Comparison of ENCODE assay signal across 1 cellular context in the genomic region with DNA sequence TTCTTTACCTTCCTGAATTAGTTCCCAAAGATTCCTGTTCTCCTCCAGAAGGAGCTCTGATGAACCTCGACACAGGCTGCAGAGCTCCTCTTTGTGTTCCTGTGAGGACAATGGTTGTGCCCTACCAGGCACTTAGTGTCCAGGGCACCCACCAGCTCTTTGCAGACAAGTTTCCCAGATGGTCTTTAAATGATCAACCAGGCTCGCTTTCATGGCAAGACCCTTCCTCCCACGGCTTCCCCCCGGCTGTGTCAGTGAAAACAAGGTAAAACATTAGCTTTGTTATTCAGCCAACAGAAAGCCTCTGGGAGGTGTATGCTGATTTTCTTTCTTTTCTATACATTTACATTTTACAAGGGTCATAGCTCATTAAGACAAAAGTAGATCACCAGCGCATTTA.
TF ChIP-seq lines count a peak whose summit lies in the region.

No MANE protein-coding gene starts in this region.

TF ChIP-seq in WTC11, 78 proteins besides CTCF, POLR2A, EP300 and RAD21:
- TF ChIP-seq, protein P1, sequence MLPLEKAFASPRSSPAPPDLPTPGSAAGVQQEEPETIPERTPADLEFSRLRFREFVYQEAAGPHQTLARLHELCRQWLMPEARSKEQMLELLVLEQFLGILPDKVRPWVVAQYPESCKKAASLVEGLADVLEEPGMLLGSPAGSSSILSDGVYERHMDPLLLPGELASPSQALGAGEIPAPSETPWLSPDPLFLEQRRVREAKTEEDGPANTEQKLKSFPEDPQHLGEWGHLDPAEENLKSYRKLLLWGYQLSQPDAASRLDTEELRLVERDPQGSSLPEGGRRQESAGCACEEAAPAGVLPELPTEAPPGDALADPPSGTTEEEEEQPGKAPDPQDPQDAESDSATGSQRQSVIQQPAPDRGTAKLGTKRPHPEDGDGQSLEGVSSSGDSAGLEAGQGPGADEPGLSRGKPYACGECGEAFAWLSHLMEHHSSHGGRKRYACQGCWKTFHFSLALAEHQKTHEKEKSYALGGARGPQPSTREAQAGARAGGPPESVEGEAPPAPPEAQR (CRISPR knock-in tag; IDR thresholded peaks at IDR 0.05), result peak; percentile 67; the same call in 1 of the 2 replicates
- TF ChIP-seq SP1 (CRISPR knock-in tag; conservative IDR thresholded peaks at IDR 0.05) (peak; percentile 51; the same call in 1 of the 2 replicates), ATF1 (CRISPR knock-in tag; IDR thresholded peaks at IDR 0.05) (no peak), JUN (CRISPR knock-in tag; IDR thresholded peaks at IDR 0.05) (no peak), JAZF1 (CRISPR knock-in tag; IDR thresholded peaks at IDR 0.05) (no peak), ZNF219 (CRISPR knock-in tag; IDR thresholded peaks at IDR 0.05; ENCODE audit: borderline replicate concordance) (no peak), NFATC4 (CRISPR knock-in tag; IDR thresholded peaks at IDR 0.05) (no peak), FOXK1 (CRISPR knock-in tag; IDR thresholded peaks at IDR 0.05) (0 out of 2 replicates have a peak, but pooled peaks have one; percentile 62), KAT7 (CRISPR knock-in tag; IDR thresholded peaks at IDR 0.05; ENCODE audit: borderline replicate concordance) (no peak), SMAD3 (CRISPR knock-in tag; IDR thresholded peaks at IDR 0.05; ENCODE audit: borderline replicate concordance) (no peak), CREM (CRISPR knock-in tag; IDR thresholded peaks at IDR 0.05) (0 out of 2 replicates have a peak, but pooled peaks have one; percentile 44), ETV6 (CRISPR knock-in tag; IDR thresholded peaks at IDR 0.05) (peak; percentile 56), ZNF423 (CRISPR knock-in tag; IDR thresholded peaks at IDR 0.05) (peak; percentile 91), SOX15 (CRISPR knock-in tag; IDR thresholded peaks at IDR 0.05) (no peak), ZBTB21 (CRISPR knock-in tag; IDR thresholded peaks at IDR 0.05; ENCODE audit: borderline replicate concordance) (no peak), GTF2I (CRISPR knock-in tag; conservative IDR thresholded peaks at IDR 0.05) (no peak), NR2C2 (CRISPR knock-in tag; IDR thresholded peaks at IDR 0.05) (no peak), RELA (CRISPR knock-in tag; IDR thresholded peaks at IDR 0.05; ENCODE audit: borderline replicate concordance) (no peak)
- TF ChIP-seq, protein P2, sequence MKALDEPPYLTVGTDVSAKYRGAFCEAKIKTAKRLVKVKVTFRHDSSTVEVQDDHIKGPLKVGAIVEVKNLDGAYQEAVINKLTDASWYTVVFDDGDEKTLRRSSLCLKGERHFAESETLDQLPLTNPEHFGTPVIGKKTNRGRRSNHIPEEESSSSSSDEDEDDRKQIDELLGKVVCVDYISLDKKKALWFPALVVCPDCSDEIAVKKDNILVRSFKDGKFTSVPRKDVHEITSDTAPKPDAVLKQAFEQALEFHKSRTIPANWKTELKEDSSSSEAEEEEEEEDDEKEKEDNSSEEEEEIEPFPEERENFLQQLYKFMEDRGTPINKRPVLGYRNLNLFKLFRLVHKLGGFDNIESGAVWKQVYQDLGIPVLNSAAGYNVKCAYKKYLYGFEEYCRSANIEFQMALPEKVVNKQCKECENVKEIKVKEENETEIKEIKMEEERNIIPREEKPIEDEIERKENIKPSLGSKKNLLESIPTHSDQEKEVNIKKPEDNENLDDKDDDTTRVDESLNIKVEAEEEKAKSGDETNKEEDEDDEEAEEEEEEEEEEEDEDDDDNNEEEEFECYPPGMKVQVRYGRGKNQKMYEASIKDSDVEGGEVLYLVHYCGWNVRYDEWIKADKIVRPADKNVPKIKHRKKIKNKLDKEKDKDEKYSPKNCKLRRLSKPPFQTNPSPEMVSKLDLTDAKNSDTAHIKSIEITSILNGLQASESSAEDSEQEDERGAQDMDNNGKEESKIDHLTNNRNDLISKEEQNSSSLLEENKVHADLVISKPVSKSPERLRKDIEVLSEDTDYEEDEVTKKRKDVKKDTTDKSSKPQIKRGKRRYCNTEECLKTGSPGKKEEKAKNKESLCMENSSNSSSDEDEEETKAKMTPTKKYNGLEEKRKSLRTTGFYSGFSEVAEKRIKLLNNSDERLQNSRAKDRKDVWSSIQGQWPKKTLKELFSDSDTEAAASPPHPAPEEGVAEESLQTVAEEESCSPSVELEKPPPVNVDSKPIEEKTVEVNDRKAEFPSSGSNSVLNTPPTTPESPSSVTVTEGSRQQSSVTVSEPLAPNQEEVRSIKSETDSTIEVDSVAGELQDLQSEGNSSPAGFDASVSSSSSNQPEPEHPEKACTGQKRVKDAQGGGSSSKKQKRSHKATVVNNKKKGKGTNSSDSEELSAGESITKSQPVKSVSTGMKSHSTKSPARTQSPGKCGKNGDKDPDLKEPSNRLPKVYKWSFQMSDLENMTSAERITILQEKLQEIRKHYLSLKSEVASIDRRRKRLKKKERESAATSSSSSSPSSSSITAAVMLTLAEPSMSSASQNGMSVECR (CRISPR knock-in tag; IDR thresholded peaks at IDR 0.05; ENCODE audit: borderline replicate concordance), result no peak
- TF ChIP-seq, protein P3, sequence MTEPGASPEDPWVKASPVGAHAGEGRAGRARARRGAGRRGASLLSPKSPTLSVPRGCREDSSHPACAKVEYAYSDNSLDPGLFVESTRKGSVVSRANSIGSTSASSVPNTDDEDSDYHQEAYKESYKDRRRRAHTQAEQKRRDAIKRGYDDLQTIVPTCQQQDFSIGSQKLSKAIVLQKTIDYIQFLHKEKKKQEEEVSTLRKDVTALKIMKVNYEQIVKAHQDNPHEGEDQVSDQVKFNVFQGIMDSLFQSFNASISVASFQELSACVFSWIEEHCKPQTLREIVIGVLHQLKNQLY (CRISPR knock-in tag; IDR thresholded peaks at IDR 0.05), result no peak
- TF ChIP-seq, protein P4, sequence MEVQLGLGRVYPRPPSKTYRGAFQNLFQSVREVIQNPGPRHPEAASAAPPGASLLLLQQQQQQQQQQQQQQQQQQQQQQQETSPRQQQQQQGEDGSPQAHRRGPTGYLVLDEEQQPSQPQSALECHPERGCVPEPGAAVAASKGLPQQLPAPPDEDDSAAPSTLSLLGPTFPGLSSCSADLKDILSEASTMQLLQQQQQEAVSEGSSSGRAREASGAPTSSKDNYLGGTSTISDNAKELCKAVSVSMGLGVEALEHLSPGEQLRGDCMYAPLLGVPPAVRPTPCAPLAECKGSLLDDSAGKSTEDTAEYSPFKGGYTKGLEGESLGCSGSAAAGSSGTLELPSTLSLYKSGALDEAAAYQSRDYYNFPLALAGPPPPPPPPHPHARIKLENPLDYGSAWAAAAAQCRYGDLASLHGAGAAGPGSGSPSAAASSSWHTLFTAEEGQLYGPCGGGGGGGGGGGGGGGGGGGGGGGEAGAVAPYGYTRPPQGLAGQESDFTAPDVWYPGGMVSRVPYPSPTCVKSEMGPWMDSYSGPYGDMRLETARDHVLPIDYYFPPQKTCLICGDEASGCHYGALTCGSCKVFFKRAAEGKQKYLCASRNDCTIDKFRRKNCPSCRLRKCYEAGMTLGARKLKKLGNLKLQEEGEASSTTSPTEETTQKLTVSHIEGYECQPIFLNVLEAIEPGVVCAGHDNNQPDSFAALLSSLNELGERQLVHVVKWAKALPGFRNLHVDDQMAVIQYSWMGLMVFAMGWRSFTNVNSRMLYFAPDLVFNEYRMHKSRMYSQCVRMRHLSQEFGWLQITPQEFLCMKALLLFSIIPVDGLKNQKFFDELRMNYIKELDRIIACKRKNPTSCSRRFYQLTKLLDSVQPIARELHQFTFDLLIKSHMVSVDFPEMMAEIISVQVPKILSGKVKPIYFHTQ (CRISPR knock-in tag; IDR thresholded peaks at IDR 0.05), result no peak
- TF ChIP-seq, protein P5, sequence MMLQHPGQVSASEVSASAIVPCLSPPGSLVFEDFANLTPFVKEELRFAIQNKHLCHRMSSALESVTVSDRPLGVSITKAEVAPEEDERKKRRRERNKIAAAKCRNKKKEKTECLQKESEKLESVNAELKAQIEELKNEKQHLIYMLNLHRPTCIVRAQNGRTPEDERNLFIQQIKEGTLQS (CRISPR knock-in tag; conservative IDR thresholded peaks at IDR 0.05), result no peak
- TF ChIP-seq, protein P6, sequence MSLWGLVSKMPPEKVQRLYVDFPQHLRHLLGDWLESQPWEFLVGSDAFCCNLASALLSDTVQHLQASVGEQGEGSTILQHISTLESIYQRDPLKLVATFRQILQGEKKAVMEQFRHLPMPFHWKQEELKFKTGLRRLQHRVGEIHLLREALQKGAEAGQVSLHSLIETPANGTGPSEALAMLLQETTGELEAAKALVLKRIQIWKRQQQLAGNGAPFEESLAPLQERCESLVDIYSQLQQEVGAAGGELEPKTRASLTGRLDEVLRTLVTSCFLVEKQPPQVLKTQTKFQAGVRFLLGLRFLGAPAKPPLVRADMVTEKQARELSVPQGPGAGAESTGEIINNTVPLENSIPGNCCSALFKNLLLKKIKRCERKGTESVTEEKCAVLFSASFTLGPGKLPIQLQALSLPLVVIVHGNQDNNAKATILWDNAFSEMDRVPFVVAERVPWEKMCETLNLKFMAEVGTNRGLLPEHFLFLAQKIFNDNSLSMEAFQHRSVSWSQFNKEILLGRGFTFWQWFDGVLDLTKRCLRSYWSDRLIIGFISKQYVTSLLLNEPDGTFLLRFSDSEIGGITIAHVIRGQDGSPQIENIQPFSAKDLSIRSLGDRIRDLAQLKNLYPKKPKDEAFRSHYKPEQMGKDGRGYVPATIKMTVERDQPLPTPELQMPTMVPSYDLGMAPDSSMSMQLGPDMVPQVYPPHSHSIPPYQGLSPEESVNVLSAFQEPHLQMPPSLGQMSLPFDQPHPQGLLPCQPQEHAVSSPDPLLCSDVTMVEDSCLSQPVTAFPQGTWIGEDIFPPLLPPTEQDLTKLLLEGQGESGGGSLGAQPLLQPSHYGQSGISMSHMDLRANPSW (CRISPR knock-in tag; conservative IDR thresholded peaks at IDR 0.05; ENCODE audit: low read depth), result no peak
- TF ChIP-seq, protein P7, sequence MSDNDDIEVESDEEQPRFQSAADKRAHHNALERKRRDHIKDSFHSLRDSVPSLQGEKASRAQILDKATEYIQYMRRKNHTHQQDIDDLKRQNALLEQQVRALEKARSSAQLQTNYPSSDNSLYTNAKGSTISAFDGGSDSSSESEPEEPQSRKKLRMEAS (CRISPR knock-in tag; IDR thresholded peaks at IDR 0.05), result no peak
- TF ChIP-seq, protein P8, sequence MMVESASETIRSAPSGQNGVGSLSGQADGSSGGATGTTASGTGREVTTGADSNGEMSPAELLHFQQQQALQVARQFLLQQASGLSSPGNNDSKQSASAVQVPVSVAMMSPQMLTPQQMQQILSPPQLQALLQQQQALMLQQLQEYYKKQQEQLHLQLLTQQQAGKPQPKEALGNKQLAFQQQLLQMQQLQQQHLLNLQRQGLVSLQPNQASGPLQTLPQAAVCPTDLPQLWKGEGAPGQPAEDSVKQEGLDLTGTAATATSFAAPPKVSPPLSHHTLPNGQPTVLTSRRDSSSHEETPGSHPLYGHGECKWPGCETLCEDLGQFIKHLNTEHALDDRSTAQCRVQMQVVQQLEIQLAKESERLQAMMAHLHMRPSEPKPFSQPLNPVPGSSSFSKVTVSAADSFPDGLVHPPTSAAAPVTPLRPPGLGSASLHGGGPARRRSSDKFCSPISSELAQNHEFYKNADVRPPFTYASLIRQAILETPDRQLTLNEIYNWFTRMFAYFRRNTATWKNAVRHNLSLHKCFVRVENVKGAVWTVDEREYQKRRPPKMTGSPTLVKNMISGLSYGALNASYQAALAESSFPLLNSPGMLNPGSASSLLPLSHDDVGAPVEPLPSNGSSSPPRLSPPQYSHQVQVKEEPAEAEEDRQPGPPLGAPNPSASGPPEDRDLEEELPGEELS (CRISPR knock-in tag; IDR thresholded peaks at IDR 0.05), result 0 out of 2 replicates have a peak, but pooled peaks have one; percentile 19
- TF ChIP-seq, protein P9, sequence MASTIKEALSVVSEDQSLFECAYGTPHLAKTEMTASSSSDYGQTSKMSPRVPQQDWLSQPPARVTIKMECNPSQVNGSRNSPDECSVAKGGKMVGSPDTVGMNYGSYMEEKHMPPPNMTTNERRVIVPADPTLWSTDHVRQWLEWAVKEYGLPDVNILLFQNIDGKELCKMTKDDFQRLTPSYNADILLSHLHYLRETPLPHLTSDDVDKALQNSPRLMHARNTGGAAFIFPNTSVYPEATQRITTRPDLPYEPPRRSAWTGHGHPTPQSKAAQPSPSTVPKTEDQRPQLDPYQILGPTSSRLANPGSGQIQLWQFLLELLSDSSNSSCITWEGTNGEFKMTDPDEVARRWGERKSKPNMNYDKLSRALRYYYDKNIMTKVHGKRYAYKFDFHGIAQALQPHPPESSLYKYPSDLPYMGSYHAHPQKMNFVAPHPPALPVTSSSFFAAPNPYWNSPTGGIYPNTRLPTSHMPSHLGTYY (CRISPR knock-in tag; IDR thresholded peaks at IDR 0.05), result peak; percentile 83; the same call in 1 of the 2 replicates
TF ChIP-seq in WTC11: peak in this region for 8.
